ENCODE assay signal across 8 cellular contexts in the genomic region with DNA sequence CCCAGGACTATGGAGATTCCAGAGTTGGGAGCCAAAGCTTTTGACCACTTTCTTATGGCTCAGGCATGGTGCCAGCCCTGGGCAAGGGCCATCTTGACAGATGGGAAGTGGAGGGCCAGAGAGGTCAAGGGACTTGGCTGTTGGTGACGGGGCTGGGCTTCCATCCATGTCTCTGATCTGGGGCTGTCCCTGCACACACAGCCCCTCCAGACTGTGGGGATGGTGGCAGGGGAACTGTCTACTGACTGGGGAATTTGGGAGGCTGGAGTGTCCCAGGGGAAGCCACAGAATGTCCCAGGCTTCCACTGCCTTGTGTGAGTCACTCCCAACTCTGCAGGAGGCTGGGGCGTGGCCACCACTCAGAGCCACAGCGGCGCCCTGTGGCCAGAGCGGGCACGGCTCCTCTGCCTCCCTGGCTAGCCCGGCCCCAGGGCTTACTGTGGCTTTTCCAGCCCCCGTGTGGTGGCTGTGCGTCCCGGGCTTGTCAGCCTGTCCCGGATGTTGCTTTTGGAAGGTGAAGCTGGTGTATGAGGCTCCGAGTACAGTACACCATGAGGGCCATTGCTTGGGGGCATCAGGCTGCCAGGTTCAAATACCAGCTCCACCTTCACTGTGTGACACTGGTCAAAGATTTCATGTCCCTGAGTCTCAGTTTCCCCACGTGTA. TPM values are rescaled to one million over a fixed set of nuclear protein-coding genes. Genes with fewer than 3 reads are reported as not detected.
DNase-seq lines count a peak whose midpoint lies in the region; ATAC-seq and TF ChIP-seq lines count a peak whose summit lies in the region.

No MANE protein-coding gene starts in this region.

- H4K91ac ChIP-seq in trophoblast cell (ENCODE audit: low read depth, low read length): no peak overlapping the region

- no peak overlapping the region for H2AFZ ChIP-seq in trophoblast cell (ENCODE audit: insufficient read depth, low read length, poor library complexity)

- no peak overlapping the region for H3K18ac ChIP-seq in trophoblast cell (ENCODE audit: low read length)

- H2BK5ac ChIP-seq in trophoblast cell (ENCODE audit: low read depth, low read length, poor library complexity): no peak overlapping the region

- H2BK120ac ChIP-seq in trophoblast cell (ENCODE audit: insufficient read depth, low read length, poor library complexity): no peak overlapping the region

- H3K27me3 Mint-ChIP-seq in CD4-positive, alpha-beta memory T cell: no peaks in the 10 kb centered on the region

- no peak overlapping the region for H3K4me3 ChIP-seq in CD4-positive, alpha-beta memory T cell (ENCODE audit: low read length in 2 of 2)
- H3K4me3 ChIP-seq in trophoblast cell (ENCODE audit: low read depth, low read length) (no peak overlapping the region), thyroid gland (replicated peaks in 1 of 3) (no peak overlapping the region)

- H3K4me1 ChIP-seq in CD4-positive, alpha-beta memory T cell (ENCODE audit: insufficient read depth, low read length): peaks cover 11% of the 10 kb centered on the region
- H3K4me1 ChIP-seq in trophoblast cell (ENCODE audit: control insufficient read depth in 1 of 2, insufficient read depth in 2 of 2, low read length in 2 of 2) (peaks cover 5 to 12% of the 10 kb centered on the region in 2 experiments), thyroid gland (peaks cover 17 to 37% of the 10 kb centered on the region in 2 donors)

- ATAC-seq in GM19452 (IDR thresholded peaks at IDR 0.05; ENCODE audit: unreplicated experiment) (peak; percentile 94), Right ventricle myocardium inferior (peak; percentile 95)
- peak; percentile 99 for ATAC-seq in activated naive CD4-positive, alpha-beta T cell treated with anti-CD3 and anti-CD28 coated beads, Interleukin-2, amount 50 U/mL, for 72 hours

- no peak overlapping the region for H2AK5ac ChIP-seq in trophoblast cell (ENCODE audit: low read length)

- peaks cover 14% of the 10 kb centered on the region for H3K36me3 ChIP-seq in CD4-positive, alpha-beta memory T cell (ENCODE audit: insufficient read depth, low read length)
- peaks cover 75 to 76% of the 10 kb centered on the region in 2 experiments for H3K36me3 ChIP-seq in trophoblast cell (ENCODE audit: control insufficient read depth in 1 of 2, insufficient read depth in 2 of 2, low read length in 2 of 2)
- H3K36me3 ChIP-seq in thyroid gland: peaks cover 19 to 20% of the 10 kb centered on the region in 2 donors

- H4K12ac ChIP-seq in trophoblast cell (ENCODE audit: low read depth, low read length): no peak overlapping the region

- peaks cover 2% of the 10 kb centered on the region for H3K79me1 ChIP-seq in trophoblast cell (ENCODE audit: low read length)

- TF ChIP-seq POLR2A in thyroid gland (IDR thresholded peaks at IDR 0.05): no peak

- H3K14ac ChIP-seq in trophoblast cell (ENCODE audit: low read length): no peak overlapping the region

- no peak overlapping the region for H3K4me2 ChIP-seq in trophoblast cell (ENCODE audit: low read length)

- H3K4me1 Mint-ChIP-seq in CD4-positive, alpha-beta memory T cell: peaks cover 7 to 13% (median 8%) of the 10 kb centered on the region in 4 donors

- H3K27me3 ChIP-seq in CD4-positive, alpha-beta memory T cell (ENCODE audit: insufficient read depth, low read length): no peaks in the 10 kb centered on the region
- no peaks in the 10 kb centered on the region for H3K27me3 ChIP-seq in trophoblast cell (ENCODE audit: insufficient read depth, low read length)
- H3K27me3 ChIP-seq in thyroid gland: no peaks in the 10 kb centered on the region

- no peak overlapping the region for H4K8ac ChIP-seq in trophoblast cell (ENCODE audit: low read depth, low read length)

- H3K79me2 ChIP-seq in trophoblast cell (ENCODE audit: control insufficient read depth, insufficient read depth, low read length, poor library complexity): no peaks in the 10 kb centered on the region

- intact Hi-C loops in CD4-positive, alpha-beta memory T cell (cut with micrococcal nuclease): loop anchor here (1.0 kb wide), 5 partner anchors 19 to 117 kb away; partner anchors contain the start of genes C22orf23, MICALL1 and POLR2F
- intact Hi-C loops in Right ventricle myocardium inferior (cut with DNase I): no loop called here
- intact Hi-C loops in thyroid gland (cut with DNase I): loop anchor here (10.0 kb wide), 1 partner anchor 119 kb away; no protein-coding TSS in a partner anchor

- H3K27ac Mint-ChIP-seq in CD4-positive, alpha-beta memory T cell: peak overlapping the region in 2 of 7 donors; percentile 22 to 24
- H3K27ac Mint-ChIP-seq in activated naive CD4-positive, alpha-beta T cell treated with anti-CD3 and anti-CD28 coated beads, Interleukin-2, amount 50 U/mL, for 72 hours: peak overlapping the region in 1 of 2 donors; percentile 71

- CTCF ChIA-PET in CD4-positive, alpha-beta memory T cell (lab: Charles Lee; ENCODE audit: partially characterized antibody): interaction anchor here (0.6 to 5.5 kb wide), 21 partner anchors 10 to 124 kb away, joined by 3 to 42 read pairs (median 4); partner anchors contain the start of genes C22orf23, MICALL1 and POLR2F

- H3K9ac ChIP-seq in trophoblast cell (ENCODE audit: low read length): peak overlapping the region; percentile 35

- no peak overlapping the region for H3K27ac ChIP-seq in CD4-positive, alpha-beta memory T cell (ENCODE audit: low read depth, low read length)
- H3K27ac ChIP-seq in trophoblast cell (ENCODE audit: low read depth, low read length) (no peak overlapping the region), thyroid gland (peak overlapping the region; percentile 47 to 66 (median 65))

- peak; percentile 67 to 79 (median 72) for DNase-seq in CD4-positive, alpha-beta memory T cell
- DNase-seq in KBM-7 (peak; percentile 96), SKM-1 (lab: John Stamatoyannopoulos, UW; ENCODE audit: unreplicated experiment) (peak; percentile 65), Right ventricle myocardium inferior (ENCODE audit: missing footprints) (peak; percentile 95), trophoblast cell (peak; percentile 96 to 98), thyroid gland (peak; percentile 92)
- DNase-seq in activated naive CD4-positive, alpha-beta T cell treated with anti-CD3 and anti-CD28 coated beads, Interleukin-2, amount 50 U/mL, for 72 hours (ENCODE audit: low spot score in 2 of 2): peak; percentile 92

- no peak overlapping the region for H3K23ac ChIP-seq in trophoblast cell (ENCODE audit: low read length)

- POLR2A ChIA-PET in CD4-positive, alpha-beta memory T cell (lab: Charles Lee; ENCODE audit: partially characterized antibody): interaction anchor here (0.7 to 3.6 kb wide), 7 partner anchors 18 to 84 kb away, joined by 3 to 12 read pairs (median 4); partner anchors contain the start of genes C22orf23, EIF3L, MICALL1 and POLR2F

- in situ Hi-C loops in KBM-7 (cut with MboI; ENCODE audit: low pct_unique_long_range_greater_than_20kb, low sequenced_read_pairs): no loop called here

- TF ChIP-seq CTCF in thyroid gland (IDR thresholded peaks at IDR 0.05): peak; percentile 84 to 99 (median 96)

- H3K9me3 ChIP-seq in CD4-positive, alpha-beta memory T cell (ENCODE audit: control insufficient read depth in 1 of 2, low read length in 2 of 2): no peaks in the 10 kb centered on the region
- H3K9me3 ChIP-seq in trophoblast cell (ENCODE audit: insufficient read depth, low read depth, low read length) (peaks cover 3% of the 10 kb centered on the region), thyroid gland (no peaks in the 10 kb centered on the region)

- H3K4ac ChIP-seq in trophoblast cell (ENCODE audit: low read depth, low read length): no peak overlapping the region

- WGBS in trophoblast cell (ENCODE audit: extremely low coverage, insufficient coverage, insufficient read length): no CpG with 5 or more reads among the region's 13 CpGs
- 8 to 21% methylated on average over 2 to 13 of the region's 13 CpGs for WGBS in thyroid gland, 2 donors

- peak overlapping the region in 1 of 8 donors; percentile 26 for H3K4me3 Mint-ChIP-seq in CD4-positive, alpha-beta memory T cell

- H2BK12ac ChIP-seq in trophoblast cell (ENCODE audit: low read length): no peak overlapping the region

- H3K9me3 Mint-ChIP-seq in CD4-positive, alpha-beta memory T cell: peaks cover 0 to 2% (median 0%) of the 10 kb centered on the region in 8 donors
- H3K9me3 Mint-ChIP-seq in activated naive CD4-positive, alpha-beta T cell treated with anti-CD3 and anti-CD28 coated beads, Interleukin-2, amount 50 U/mL, for 72 hours: no peaks in the 10 kb centered on the region

- peaks cover 4 to 33% of the 10 kb centered on the region in 2 donors for H3K36me3 Mint-ChIP-seq in CD4-positive, alpha-beta memory T cell
- no peaks in the 10 kb centered on the region for H3K36me3 Mint-ChIP-seq in activated naive CD4-positive, alpha-beta T cell treated with anti-CD3 and anti-CD28 coated beads, Interleukin-2, amount 50 U/mL, for 72 hours

RNA-seq across cellular contexts. Expression of gene C22orf23, which starts 19.6 kb away (rescaled TPM):
- total RNA-seq in CD4-positive, alpha-beta memory T cell: not detected
- polyA plus RNA-seq in CD4-positive, alpha-beta memory T cell: not detected
- total RNA-seq in activated naive CD4-positive, alpha-beta T cell treated with anti-CD3 and anti-CD28 coated beads, Interleukin-2, amount 50 U/mL, for 72 hours: not detected
- total RNA-seq in Right ventricle myocardium inferior (0.68 TPM), thyroid gland (1 to 10 TPM in 1 of 4 donors, under 1 TPM in 3; 0.59 to 1.7 (median 0.73) TPM)
- polyA plus RNA-seq in trophoblast cell (2013): 0.12 and 0.18 TPM in 2 replicates

RNA-seq across cellular contexts. Expression of gene POLR2F, which starts 19.7 kb away (rescaled TPM):
- total RNA-seq in CD4-positive, alpha-beta memory T cell: 10 to 100 TPM; 44.9 to 47.5 TPM
- polyA plus RNA-seq in CD4-positive, alpha-beta memory T cell: 100 to 1,000 TPM; 133 to 158 TPM
- 10 to 100 TPM; 55.3 to 70.3 TPM for total RNA-seq in activated naive CD4-positive, alpha-beta T cell treated with anti-CD3 and anti-CD28 coated beads, Interleukin-2, amount 50 U/mL, for 72 hours
- total RNA-seq in Right ventricle myocardium inferior (88.8 TPM), thyroid gland (10 to 100 TPM; 19.7 to 88.9 (median 55.2) TPM)
- polyA plus RNA-seq in trophoblast cell (2013): 140 and 147 TPM in 2 replicates

RNA-seq across cellular contexts. Expression of gene MICALL1, which starts 27.7 kb away (rescaled TPM):
- 10 to 100 TPM; 30.7 to 31.0 TPM for total RNA-seq in CD4-positive, alpha-beta memory T cell
- polyA plus RNA-seq in CD4-positive, alpha-beta memory T cell: 1 to 10 TPM in 1 of 2 donors, under 1 TPM in 1; 0.77 to 4.4 TPM
- 10 to 100 TPM; 13.9 to 16.5 TPM for total RNA-seq in activated naive CD4-positive, alpha-beta T cell treated with anti-CD3 and anti-CD28 coated beads, Interleukin-2, amount 50 U/mL, for 72 hours
- total RNA-seq in Right ventricle myocardium inferior (19.4 TPM), thyroid gland (10 to 100 TPM; 22.2 to 48.3 (median 30.8) TPM)
- 103 and 108 TPM in 2 replicates for polyA plus RNA-seq in trophoblast cell (2013)

RNA-seq across cellular contexts. Expression of gene SOX10, which starts 50.5 kb away (rescaled TPM):
- total RNA-seq in CD4-positive, alpha-beta memory T cell: not detected
- not detected for polyA plus RNA-seq in CD4-positive, alpha-beta memory T cell
- total RNA-seq in activated naive CD4-positive, alpha-beta T cell treated with anti-CD3 and anti-CD28 coated beads, Interleukin-2, amount 50 U/mL, for 72 hours: not detected
- total RNA-seq in Right ventricle myocardium inferior: 1.9 TPM
- 0.10 and 0.15 TPM in 2 replicates for polyA plus RNA-seq in trophoblast cell (2013)
- under 1 TPM in 1 of 4 donors, not detected in 3; 0.34 TPM for total RNA-seq in thyroid gland

Comparison
In these comparisons a context has a peak if more than half of its experiments do, and no peak if none do; other contexts are left out.
1. H3K27ac ChIP-seq: peak in thyroid gland (3 of 3); none in CD4-positive, alpha-beta memory T cell (single experiment) and trophoblast cell (single experiment).
2. Peak in every context shown above with its lines, with median percentiles within 50 percentile points of each other: DNase-seq and ATAC-seq.